In the genomic region with DNA sequence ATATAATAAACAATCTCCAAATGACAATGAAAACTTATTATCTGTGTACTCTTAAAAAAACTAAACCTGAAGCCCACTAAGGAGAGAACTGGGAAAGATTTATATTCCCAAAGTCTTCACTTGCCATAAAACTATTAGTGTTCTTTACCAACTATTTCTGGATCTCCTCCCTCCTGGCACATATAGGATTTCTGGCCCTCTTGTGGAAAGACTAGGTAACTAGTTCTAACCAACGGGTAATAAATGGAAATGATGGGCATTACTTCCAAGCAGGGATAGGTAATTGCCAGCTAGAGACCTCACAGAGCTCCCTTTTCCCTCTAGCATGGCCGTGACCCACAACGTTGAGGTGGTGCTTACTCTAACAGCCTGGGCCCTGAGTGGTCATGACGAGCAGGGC, we compare ENCODE assay signal across 8 cellular contexts.
DNase-seq lines count a peak whose midpoint lies in the region; ATAC-seq, FAIRE-seq and TF ChIP-seq lines count a peak whose summit lies in the region.

No MANE protein-coding gene starts in this region.

- no peak overlapping the region for H2AK9ac ChIP-seq in IMR-90 (replicated peaks; ENCODE audit: low read depth, low read length, poor library complexity)

- no peak overlapping the region for H2BK15ac ChIP-seq in IMR-90 (ENCODE audit: low read depth, low read length)
- no peak overlapping the region for H2BK15ac ChIP-seq in neuronal stem cell (ENCODE audit: low read length)

- H3K4me1 ChIP-seq in IMR-90 (ENCODE audit: control insufficient read depth, insufficient read depth, low read length) (no peaks in the 10 kb centered on the region), neuronal stem cell (ENCODE audit: control insufficient read depth in 2 of 2, insufficient read depth in 1 of 2, low read depth in 1 of 2, low read length in 2 of 2) (no peaks in the 10 kb centered on the region)

- no peak overlapping the region for H3K18ac ChIP-seq in IMR-90 (ENCODE audit: low read depth, low read length)
- H3K18ac ChIP-seq in neuronal stem cell (ENCODE audit: low read length), result no peak overlapping the region

- H3K4me3 Mint-ChIP-seq in CD4-positive, alpha-beta T cell, result no peak overlapping the region

- H3K9ac ChIP-seq in IMR-90 (ENCODE audit: low read depth, low read length), result no peak overlapping the region
- H3K9ac ChIP-seq in neuronal stem cell (ENCODE audit: low read depth, low read length, poor library complexity), result no peak overlapping the region

- no peak for TF ChIP-seq POLR2A in IMR-90 (IDR thresholded peaks at IDR 0.05; ENCODE audit: low read depth, low read length)

- H4K20me1 ChIP-seq in IMR-90 (ENCODE audit: insufficient read depth, low read length), result no peaks in the 10 kb centered on the region

- no peak overlapping the region for H3K27ac Mint-ChIP-seq in CD4-positive, alpha-beta T cell

- no peaks in the 10 kb centered on the region for H3K9me1 ChIP-seq in IMR-90 (ENCODE audit: insufficient read depth, low read length)

- peak; percentile 34; the same call in 1 of the 2 replicates for TF ChIP-seq RAD21 in IMR-90 (IDR thresholded peaks at IDR 0.05; ENCODE audit: low read length)

- H3K27ac ChIP-seq in CD4-positive, alpha-beta T cell (ENCODE audit: low read depth, low read length), result no peak overlapping the region
- no peak overlapping the region for H3K27ac ChIP-seq in IMR-90 (ENCODE audit: insufficient read depth, low read length)
- H3K27ac ChIP-seq in neuronal stem cell (replicated peaks; ENCODE audit: low read length), result no peak overlapping the region

- WGBS in IMR-90 (ENCODE audit: extremely low coverage in 2 of 2, insufficient read length in 1 of 2), 2 experiments, result no CpG with 5 or more reads among the region's 4 CpGs
- WGBS in neuronal stem cell (ENCODE audit: extremely low coverage in 2 of 2, insufficient read length in 2 of 2, insufficient replicate concordance in 1 of 2), 2 donors, result no CpG with 5 or more reads among the region's 4 CpGs

- TF ChIP-seq CTCF in CD4-positive, alpha-beta T cell (IDR thresholded peaks at IDR 0.05), result peak; percentile 17
- TF ChIP-seq CTCF in IMR-90 (conservative IDR thresholded peaks at IDR 0.05; ENCODE audit: low read depth, low read length), result peak; percentile 42; the same call in 1 of the 2 replicates

- no peaks in the 10 kb centered on the region for H3K36me3 ChIP-seq in IMR-90 (ENCODE audit: control insufficient read depth, insufficient read depth, low read length)
- H3K36me3 ChIP-seq in neuronal stem cell (replicated peaks in 1 of 2; ENCODE audit: control insufficient read depth in 2 of 2, insufficient read depth in 2 of 2, low read length in 2 of 2), result no peaks in the 10 kb centered on the region

- H3K36me3 Mint-ChIP-seq in CD4-positive, alpha-beta T cell (ENCODE audit: low read depth), result no peaks in the 10 kb centered on the region

- FAIRE-seq in TTC549 (lab: Jason Lieb, UNC), result peak; percentile 11

- H2BK5ac ChIP-seq in IMR-90 (ENCODE audit: low read depth, low read length, poor library complexity, severe bottlenecking) (no peak overlapping the region), neuronal stem cell (ENCODE audit: low read length) (no peak overlapping the region)

- H3K14ac ChIP-seq in IMR-90 (replicated peaks; ENCODE audit: low read depth, low read length) (no peak overlapping the region), neuronal stem cell (ENCODE audit: low read length) (no peak overlapping the region)

- H3K9me3 ChIP-seq in CD4-positive, alpha-beta T cell (ENCODE audit: control insufficient read depth, low read length), result no peaks in the 10 kb centered on the region
- H3K9me3 ChIP-seq in IMR-90 (ENCODE audit: control insufficient read depth, insufficient read depth, low read length) (no peaks in the 10 kb centered on the region), neuronal stem cell (replicated peaks in 1 of 2; ENCODE audit: control insufficient read depth in 2 of 2, insufficient read depth in 1 of 2, low read depth in 1 of 2, low read length in 2 of 2) (no peaks in the 10 kb centered on the region)

- no peaks in the 10 kb centered on the region for H3K4me1 Mint-ChIP-seq in CD4-positive, alpha-beta T cell (ENCODE audit: low read depth)

- H3K79me1 ChIP-seq in IMR-90 (ENCODE audit: low read depth in 1 of 2, low read length in 2 of 2) (no peaks in the 10 kb centered on the region), neuronal stem cell (ENCODE audit: low read depth, low read length) (no peaks in the 10 kb centered on the region)

- H2BK120ac ChIP-seq in IMR-90 (ENCODE audit: low read depth, low read length), result no peak overlapping the region
- no peak overlapping the region for H2BK120ac ChIP-seq in neuronal stem cell (ENCODE audit: low read depth, low read length)

- no peaks in the 10 kb centered on the region for H3K27me3 ChIP-seq in CD4-positive, alpha-beta T cell (ENCODE audit: control insufficient read depth, insufficient read depth, low read length)
- H3K27me3 ChIP-seq in IMR-90 (ENCODE audit: control insufficient read depth, insufficient read depth, low read length) (no peaks in the 10 kb centered on the region; the same call in 1 of the 2 replicates), neuronal stem cell (ENCODE audit: control insufficient read depth in 3 of 3, insufficient read depth in 3 of 3, low read depth in 1 of 3, low read length in 3 of 3) (no peaks in the 10 kb centered on the region)

- H3K56ac ChIP-seq in IMR-90 (ENCODE audit: extremely low read depth, insufficient read depth, low read length), result no peak overlapping the region

- no TSS peak for BruUV-seq in IMR-90 (replicated peaks; lab: Mats Ljungman, UMichigan)

- CTCF ChIA-PET in CD4-positive, alpha-beta T cell (lab: Charles Lee), result no interaction called here
- CTCF ChIA-PET in IMR-90 (lab: Yijun Ruan, JAX), result no interaction called here

- no peak overlapping the region for H4K8ac ChIP-seq in IMR-90 (ENCODE audit: low read depth in 2 of 2, low read length in 2 of 2)
- H4K8ac ChIP-seq in neuronal stem cell (ENCODE audit: low read depth, low read length), result no peak overlapping the region

- H2AFZ ChIP-seq in IMR-90 (replicated peaks; ENCODE audit: low read length, poor library complexity) (no peak overlapping the region), neuronal stem cell (ENCODE audit: low read length) (no peak overlapping the region)

- no peak overlapping the region for H4K5ac ChIP-seq in IMR-90 (ENCODE audit: low read depth, low read length)

- H2BK12ac ChIP-seq in neuronal stem cell (ENCODE audit: low read length), result no peak overlapping the region

- no peaks in the 10 kb centered on the region for H3K9me3 Mint-ChIP-seq in CD4-positive, alpha-beta T cell

- no peak for ATAC-seq in CD4-positive, alpha-beta T cell (ENCODE audit: poor library complexity)
- no peak for ATAC-seq in IMR-90 (ENCODE audit: low read depth)
- no peak for ATAC-seq in GM18873 (IDR thresholded peaks at IDR 0.05; ENCODE audit: low FRiP score, unreplicated experiment)
- no peak for ATAC-seq in HG03108 (IDR thresholded peaks at IDR 0.05; ENCODE audit: unreplicated experiment)

- dilution Hi-C loops in IMR-90 (cut with HindIII; ENCODE audit: low sequenced_read_pairs, unreplicated experiment), result no loop called here

- DNase-seq in CD4-positive, alpha-beta T cell, result no peak
- DNase-seq in IMR-90 (peak; percentile 28), kidney tubule cell (ENCODE audit: low spot score) (peak; percentile 50), retina (no peak), neuronal stem cell (ENCODE audit: low spot score) (no peak)

- in situ Hi-C loops in IMR-90 (cut with MboI; ENCODE audit: low sequenced_read_pairs), result no loop called here

- no peak overlapping the region for H2BK20ac ChIP-seq in IMR-90 (ENCODE audit: low read depth, low read length)

- H2AK5ac ChIP-seq in IMR-90 (ENCODE audit: low read depth, low read length) (no peak overlapping the region), neuronal stem cell (ENCODE audit: low read depth, low read length) (no peak overlapping the region)

- no peak overlapping the region for H3K4me3 ChIP-seq in IMR-90 (ENCODE audit: insufficient read depth, low read depth, low read length)
- no peak overlapping the region for H3K4me3 ChIP-seq in neuronal stem cell (ENCODE audit: low read length in 2 of 2)

- no peak overlapping the region for H3K4me2 ChIP-seq in IMR-90 (ENCODE audit: low read depth, low read length)
- no peak overlapping the region for H3K4me2 ChIP-seq in neuronal stem cell (ENCODE audit: insufficient read depth, low read length, poor library complexity, severe bottlenecking)

- H4K91ac ChIP-seq in IMR-90 (ENCODE audit: insufficient read depth, low read depth, low read length), result no peak overlapping the region
- no peak overlapping the region for H4K91ac ChIP-seq in neuronal stem cell (ENCODE audit: low read depth, low read length, poor library complexity)

- H3K4ac ChIP-seq in IMR-90 (ENCODE audit: low read depth, low read length) (no peak overlapping the region), neuronal stem cell (ENCODE audit: low read length) (no peak overlapping the region)

- intact Hi-C loops in CD4-positive, alpha-beta T cell (cut with DNase I, micrococcal nuclease), result loop anchor here in 1 of 2 experiments (10.0 kb wide), 1 partner anchor 259 kb away; no protein-coding TSS in a partner anchor
- intact Hi-C loops in IMR-90 (cut with micrococcal nuclease), result loop anchor here (5.0 to 10.0 kb wide), 2 partner anchors 259 to 332 kb away; no protein-coding TSS in a partner anchor

- H3K27me3 Mint-ChIP-seq in CD4-positive, alpha-beta T cell, result peaks cover 9% of the 10 kb centered on the region

- POLR2A ChIA-PET in CD4-positive, alpha-beta T cell (lab: Charles Lee), result no interaction called here
- POLR2A ChIA-PET in IMR-90 (lab: Charles Lee; ENCODE audit: unreplicated experiment), result no interaction called here

- H3K23ac ChIP-seq in IMR-90 (ENCODE audit: low read depth, low read length), result no peak overlapping the region
- no peak overlapping the region for H3K23ac ChIP-seq in neuronal stem cell (ENCODE audit: low read depth, low read length, poor library complexity)

TF ChIP-seq in IMR-90, 13 proteins besides CTCF, POLR2A, EP300 and RAD21:
- TF ChIP-seq, protein P1, sequence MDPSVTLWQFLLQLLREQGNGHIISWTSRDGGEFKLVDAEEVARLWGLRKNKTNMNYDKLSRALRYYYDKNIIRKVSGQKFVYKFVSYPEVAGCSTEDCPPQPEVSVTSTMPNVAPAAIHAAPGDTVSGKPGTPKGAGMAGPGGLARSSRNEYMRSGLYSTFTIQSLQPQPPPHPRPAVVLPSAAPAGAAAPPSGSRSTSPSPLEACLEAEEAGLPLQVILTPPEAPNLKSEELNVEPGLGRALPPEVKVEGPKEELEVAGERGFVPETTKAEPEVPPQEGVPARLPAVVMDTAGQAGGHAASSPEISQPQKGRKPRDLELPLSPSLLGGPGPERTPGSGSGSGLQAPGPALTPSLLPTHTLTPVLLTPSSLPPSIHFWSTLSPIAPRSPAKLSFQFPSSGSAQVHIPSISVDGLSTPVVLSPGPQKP (IDR thresholded peaks at IDR 0.05; ENCODE audit: borderline replicate concordance, low read depth, low read length), result no peak
- TF ChIP-seq SMC3 (IDR thresholded peaks at IDR 0.05; ENCODE audit: low read depth, low read length), result peak; percentile 31

Comparison
In these comparisons a context has a peak if more than half of its experiments do, and no peak if none do; other contexts are left out.
1. DNase-seq: peak in IMR-90 (single experiment) and kidney tubule cell (single experiment); none in CD4-positive, alpha-beta T cell (0 of 10), retina (single experiment) and neuronal stem cell (single experiment).